8 cellular contexts compared by ENCODE assay signal in genomic region chr22:24156146-24156914, GRCh38. TPM values are rescaled to one million over a fixed set of nuclear protein-coding genes. Genes with fewer than 3 reads are reported as not detected.
DNase-seq lines count a peak whose midpoint lies in the region; ATAC-seq and TF ChIP-seq lines count a peak whose summit lies in the region.

No MANE protein-coding gene starts in this region.

- H3K4me3 ChIP-seq in ectodermal cell (ENCODE audit: insufficient read depth, low read depth, low read length) (peak overlapping the region; percentile 40), mononuclear cell (ENCODE audit: low read length) (peak overlapping the region; percentile 92)

- ATAC-seq in GM19463 (IDR thresholded peaks at IDR 0.05; ENCODE audit: unreplicated experiment), result peak; percentile 35

- TF ChIP-seq CTCF in C4-2B (conservative IDR thresholded peaks at IDR 0.05), result no peak

- peak overlapping the region; percentile 12 for H3K27ac ChIP-seq in C4-2B
- H3K27ac ChIP-seq in ectodermal cell (ENCODE audit: insufficient read depth, low read depth, low read length, poor library complexity, severe bottlenecking), result no peak overlapping the region

- 1% methylated on average over 77 of the region's 77 CpGs for WGBS in ectodermal cell, 2 experiments

- H3K4me1 ChIP-seq in ectodermal cell (ENCODE audit: control insufficient read depth, insufficient read depth, low read length) (peaks cover 20% of the 10 kb centered on the region), mononuclear cell (ENCODE audit: insufficient read depth, low read length) (peaks cover 68% of the 10 kb centered on the region)

- peaks cover 3% of the 10 kb centered on the region for H3K36me3 ChIP-seq in ectodermal cell (ENCODE audit: control insufficient read depth, insufficient read depth, low read length)

- H3K27me3 ChIP-seq in ectodermal cell (ENCODE audit: control insufficient read depth, insufficient read depth, low read length, poor library complexity, severe bottlenecking) (peaks cover 29% of the 10 kb centered on the region), mononuclear cell (ENCODE audit: insufficient read depth, low read length) (no peaks in the 10 kb centered on the region)

- H3K9me3 ChIP-seq in ectodermal cell (ENCODE audit: control insufficient read depth, low read length), result no peaks in the 10 kb centered on the region
- no peaks in the 10 kb centered on the region for H3K9me3 ChIP-seq in mononuclear cell (ENCODE audit: low read depth, low read length)

- DNase-seq in LHCN-M2 (ENCODE audit: low read depth) (peak; percentile 26), NCI-H2107 (lab: John Stamatoyannopoulos, UW) (no peak)
- peak; percentile 67 to 80 for DNase-seq in activated CD4-positive, alpha-beta T cell treated with anti-CD3 and anti-CD28 coated beads, Interleukin-2, amount 50 U/mL, for 4 hours
- DNase-seq in stimulated activated CD8-positive, alpha-beta memory T cell treated with anti-CD3 and anti-CD28 coated beads, Interleukin-7, amount 100 ng/mL, for 4 hours (ENCODE audit: low read depth in 2 of 2), result peak; percentile 63 to 89

RNA-seq across cellular contexts. Expression of gene SUSD2, which starts 25.0 kb away (rescaled TPM):
- total RNA-seq in LHCN-M2 (2014; rRNA removed) (0.23 and 0.26 TPM in 2 replicates), mononuclear cell (0.31 TPM)
- polyA plus RNA-seq in LHCN-M2 (2012), result 0.04 TPM
- polyA plus RNA-seq in ectodermal cell (2013, experiment 1 of 4), result 0.89 TPM
- polyA plus RNA-seq in ectodermal cell (2013, experiment 2 of 4), result 0.48 TPM
- polyA plus RNA-seq in ectodermal cell (2013, experiment 3 of 4), result 0.85 TPM
- 1.1 TPM for polyA plus RNA-seq in ectodermal cell (2013, experiment 4 of 4)
